Comparison of ENCODE assay signal across 1 cellular context in the genomic region with DNA sequence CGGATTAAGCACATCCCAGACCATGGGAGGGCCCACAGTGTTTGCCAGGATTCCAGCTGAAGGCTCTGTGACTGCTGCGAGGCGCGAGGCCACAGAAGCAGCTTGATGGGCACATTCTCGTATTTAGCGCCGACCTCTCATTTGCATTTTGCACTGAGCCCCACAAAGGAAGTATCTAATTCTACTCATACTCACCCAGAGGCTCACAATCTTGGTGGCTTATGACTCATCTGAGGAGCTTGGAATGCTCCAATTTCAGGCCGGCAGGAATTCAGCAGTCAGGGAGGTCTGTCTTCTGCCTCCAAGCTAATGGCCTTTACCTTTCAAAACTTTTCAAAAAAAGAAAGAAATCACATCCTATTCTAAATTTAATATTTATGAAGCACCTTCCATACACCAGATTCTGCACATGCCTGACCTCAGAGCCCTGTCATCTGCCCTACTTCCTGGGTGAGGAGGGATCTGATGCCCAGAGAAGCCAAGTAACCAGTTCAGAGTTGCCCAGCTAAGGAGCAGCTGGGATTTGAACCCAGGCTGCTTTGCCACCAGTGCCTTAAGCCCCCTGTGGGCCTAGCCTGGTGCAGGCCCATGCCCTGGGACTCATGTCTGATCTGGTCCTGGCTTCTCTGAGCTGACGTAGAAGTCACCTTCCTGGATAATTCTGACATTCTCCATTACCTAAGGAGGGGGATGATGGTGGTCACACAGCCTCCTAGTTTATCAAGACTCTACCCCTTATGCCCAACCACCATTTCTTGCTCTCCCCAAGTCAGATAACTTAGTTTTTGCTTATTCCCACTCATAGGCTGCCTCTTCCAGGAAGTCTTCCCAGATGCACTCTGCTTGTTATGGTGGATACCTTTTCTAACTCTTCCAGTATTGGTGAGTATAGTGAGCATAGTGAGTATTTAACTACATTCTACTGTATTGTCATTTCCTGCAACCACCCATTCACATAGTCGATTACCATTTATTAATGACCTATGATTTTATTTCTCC.
TF ChIP-seq lines count a peak whose summit lies in the region.

No MANE protein-coding gene starts in this region.

TF ChIP-seq in H1, 55 proteins besides CTCF, POLR2A, EP300 and RAD21 (continued from another document):
- no peak for TF ChIP-seq RNF2 (IDR thresholded peaks at IDR 0.05; ENCODE audit: borderline replicate concordance, low read depth, low read length, missing control alignments, poor library complexity, severe bottlenecking)
- TF ChIP-seq HDAC2 (IDR thresholded peaks at IDR 0.05; ENCODE audit: borderline replicate concordance in 1 of 2, low read depth in 2 of 2, low read length in 2 of 2), result no peak
- TF ChIP-seq CHD1 (IDR thresholded peaks at IDR 0.05; ENCODE audit: low read depth, low read length), result no peak
- no peak for TF ChIP-seq CBX5 (IDR thresholded peaks at IDR 0.05; ENCODE audit: low read depth, low read length)
- no peak for TF ChIP-seq RBBP5 (IDR thresholded peaks at IDR 0.05; ENCODE audit: borderline replicate concordance, low read depth, low read length)
- no peak for TF ChIP-seq GABPA (IDR thresholded peaks at IDR 0.05; ENCODE audit: borderline replicate concordance, insufficient read depth, low read length)
- no peak for TF ChIP-seq SUZ12 (IDR thresholded peaks at IDR 0.05; ENCODE audit: low read length)
- TF ChIP-seq, protein P1, sequence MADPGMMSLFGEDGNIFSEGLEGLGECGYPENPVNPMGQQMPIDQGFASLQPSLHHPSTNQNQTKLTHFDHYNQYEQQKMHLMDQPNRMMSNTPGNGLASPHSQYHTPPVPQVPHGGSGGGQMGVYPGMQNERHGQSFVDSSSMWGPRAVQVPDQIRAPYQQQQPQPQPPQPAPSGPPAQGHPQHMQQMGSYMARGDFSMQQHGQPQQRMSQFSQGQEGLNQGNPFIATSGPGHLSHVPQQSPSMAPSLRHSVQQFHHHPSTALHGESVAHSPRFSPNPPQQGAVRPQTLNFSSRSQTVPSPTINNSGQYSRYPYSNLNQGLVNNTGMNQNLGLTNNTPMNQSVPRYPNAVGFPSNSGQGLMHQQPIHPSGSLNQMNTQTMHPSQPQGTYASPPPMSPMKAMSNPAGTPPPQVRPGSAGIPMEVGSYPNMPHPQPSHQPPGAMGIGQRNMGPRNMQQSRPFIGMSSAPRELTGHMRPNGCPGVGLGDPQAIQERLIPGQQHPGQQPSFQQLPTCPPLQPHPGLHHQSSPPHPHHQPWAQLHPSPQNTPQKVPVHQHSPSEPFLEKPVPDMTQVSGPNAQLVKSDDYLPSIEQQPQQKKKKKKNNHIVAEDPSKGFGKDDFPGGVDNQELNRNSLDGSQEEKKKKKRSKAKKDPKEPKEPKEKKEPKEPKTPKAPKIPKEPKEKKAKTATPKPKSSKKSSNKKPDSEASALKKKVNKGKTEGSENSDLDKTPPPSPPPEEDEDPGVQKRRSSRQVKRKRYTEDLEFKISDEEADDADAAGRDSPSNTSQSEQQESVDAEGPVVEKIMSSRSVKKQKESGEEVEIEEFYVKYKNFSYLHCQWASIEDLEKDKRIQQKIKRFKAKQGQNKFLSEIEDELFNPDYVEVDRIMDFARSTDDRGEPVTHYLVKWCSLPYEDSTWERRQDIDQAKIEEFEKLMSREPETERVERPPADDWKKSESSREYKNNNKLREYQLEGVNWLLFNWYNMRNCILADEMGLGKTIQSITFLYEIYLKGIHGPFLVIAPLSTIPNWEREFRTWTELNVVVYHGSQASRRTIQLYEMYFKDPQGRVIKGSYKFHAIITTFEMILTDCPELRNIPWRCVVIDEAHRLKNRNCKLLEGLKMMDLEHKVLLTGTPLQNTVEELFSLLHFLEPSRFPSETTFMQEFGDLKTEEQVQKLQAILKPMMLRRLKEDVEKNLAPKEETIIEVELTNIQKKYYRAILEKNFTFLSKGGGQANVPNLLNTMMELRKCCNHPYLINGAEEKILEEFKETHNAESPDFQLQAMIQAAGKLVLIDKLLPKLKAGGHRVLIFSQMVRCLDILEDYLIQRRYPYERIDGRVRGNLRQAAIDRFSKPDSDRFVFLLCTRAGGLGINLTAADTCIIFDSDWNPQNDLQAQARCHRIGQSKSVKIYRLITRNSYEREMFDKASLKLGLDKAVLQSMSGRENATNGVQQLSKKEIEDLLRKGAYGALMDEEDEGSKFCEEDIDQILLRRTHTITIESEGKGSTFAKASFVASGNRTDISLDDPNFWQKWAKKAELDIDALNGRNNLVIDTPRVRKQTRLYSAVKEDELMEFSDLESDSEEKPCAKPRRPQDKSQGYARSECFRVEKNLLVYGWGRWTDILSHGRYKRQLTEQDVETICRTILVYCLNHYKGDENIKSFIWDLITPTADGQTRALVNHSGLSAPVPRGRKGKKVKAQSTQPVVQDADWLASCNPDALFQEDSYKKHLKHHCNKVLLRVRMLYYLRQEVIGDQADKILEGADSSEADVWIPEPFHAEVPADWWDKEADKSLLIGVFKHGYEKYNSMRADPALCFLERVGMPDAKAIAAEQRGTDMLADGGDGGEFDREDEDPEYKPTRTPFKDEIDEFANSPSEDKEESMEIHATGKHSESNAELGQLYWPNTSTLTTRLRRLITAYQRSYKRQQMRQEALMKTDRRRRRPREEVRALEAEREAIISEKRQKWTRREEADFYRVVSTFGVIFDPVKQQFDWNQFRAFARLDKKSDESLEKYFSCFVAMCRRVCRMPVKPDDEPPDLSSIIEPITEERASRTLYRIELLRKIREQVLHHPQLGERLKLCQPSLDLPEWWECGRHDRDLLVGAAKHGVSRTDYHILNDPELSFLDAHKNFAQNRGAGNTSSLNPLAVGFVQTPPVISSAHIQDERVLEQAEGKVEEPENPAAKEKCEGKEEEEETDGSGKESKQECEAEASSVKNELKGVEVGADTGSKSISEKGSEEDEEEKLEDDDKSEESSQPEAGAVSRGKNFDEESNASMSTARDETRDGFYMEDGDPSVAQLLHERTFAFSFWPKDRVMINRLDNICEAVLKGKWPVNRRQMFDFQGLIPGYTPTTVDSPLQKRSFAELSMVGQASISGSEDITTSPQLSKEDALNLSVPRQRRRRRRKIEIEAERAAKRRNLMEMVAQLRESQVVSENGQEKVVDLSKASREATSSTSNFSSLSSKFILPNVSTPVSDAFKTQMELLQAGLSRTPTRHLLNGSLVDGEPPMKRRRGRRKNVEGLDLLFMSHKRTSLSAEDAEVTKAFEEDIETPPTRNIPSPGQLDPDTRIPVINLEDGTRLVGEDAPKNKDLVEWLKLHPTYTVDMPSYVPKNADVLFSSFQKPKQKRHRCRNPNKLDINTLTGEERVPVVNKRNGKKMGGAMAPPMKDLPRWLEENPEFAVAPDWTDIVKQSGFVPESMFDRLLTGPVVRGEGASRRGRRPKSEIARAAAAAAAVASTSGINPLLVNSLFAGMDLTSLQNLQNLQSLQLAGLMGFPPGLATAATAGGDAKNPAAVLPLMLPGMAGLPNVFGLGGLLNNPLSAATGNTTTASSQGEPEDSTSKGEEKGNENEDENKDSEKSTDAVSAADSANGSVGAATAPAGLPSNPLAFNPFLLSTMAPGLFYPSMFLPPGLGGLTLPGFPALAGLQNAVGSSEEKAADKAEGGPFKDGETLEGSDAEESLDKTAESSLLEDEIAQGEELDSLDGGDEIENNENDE (IDR thresholded peaks at IDR 0.05; ENCODE audit: insufficient replicate concordance, low read length), result no peak
- no peak for TF ChIP-seq CEBPB (IDR thresholded peaks at IDR 0.05; ENCODE audit: low read depth, low read length)
- TF ChIP-seq HDAC6 (IDR thresholded peaks at IDR 0.05; ENCODE audit: low read depth, low read length), result no peak
- no peak for TF ChIP-seq EZH2 (IDR thresholded peaks at IDR 0.05; ENCODE audit: low read depth, low read length, severe bottlenecking)
- no peak for TF ChIP-seq JUND (IDR thresholded peaks at IDR 0.05; ENCODE audit: low read length)
